ENCODE assay signal across 18 cellular contexts in genomic region chr9:98572054-98572627, GRCh38.
"Had no signal": no experiment of that assay in that cellular context is flagged by ENCODE, and none has a peak within 500 bp of the region (broad histone marks: within the 10 kb centered on the region; RNA-seq: fewer than 3 reads in every experiment).

No MANE protein-coding gene starts in this region.

- ATAC-seq: activated T-cell treated with anti-CD3 and anti-CD28 coated beads, Interleukin-2, amount 50 U/mL, for 72 hours; lower lobe of right lung; pancreas; stimulated activated naive B cell treated with anti-CD40 and anti-IgM and Interleukin-4, amounts not matched to agents 10 μg/mL and 1 μg/mL and 100 μg/mL, for 72 hours; WTC11 had no signal

- DNase-seq: activated CD4-positive, alpha-beta T cell treated with anti-CD3 and anti-CD28 coated beads for 48 hours; activated gamma-delta T cell; activated naive CD8-positive, alpha-beta T cell treated with anti-CD3 and anti-CD28 coated beads for 36 hours; activated T-cell treated with anti-CD3 and anti-CD28 coated beads, Interleukin-2, amount 50 U/mL, for 72 hours; amygdala; brain microvascular endothelial cell; erythroblast; hippocampal formation; kidney glomerular epithelial cell; lower lobe of right lung; nephron progenitor cell; pancreas; stimulated activated CD4-positive, alpha-beta T cell treated with anti-CD3 and anti-CD28 coated beads, Interleukin-4, amount 100 ng/mL, for 1 hour; stimulated activated naive B cell treated with anti-CD40 and anti-IgM and Interleukin-4, amounts not matched to agents 10 μg/mL and 1 μg/mL and 100 μg/mL, for 72 hours; SW 1271; uterus had no signal

- H3K36me3 ChIP-seq: brain microvascular endothelial cell, lower lobe of right lung, pancreas, tibial nerve, uterus had no signal

- H3K4me1 ChIP-seq: lower lobe of right lung, pancreas, tibial nerve, uterus had no signal

- H3K27ac ChIP-seq: brain microvascular endothelial cell, lower lobe of right lung, pancreas, tibial nerve, uterus had no signal

- H3K9me3 ChIP-seq: lower lobe of right lung, pancreas, tibial nerve, uterus had no signal

- H3K4me3 ChIP-seq: lower lobe of right lung, pancreas, tibial nerve, uterus had no signal
